8 cellular contexts compared by ENCODE assay signal in genomic region chr5:88660326-88660946, GRCh38.
DNase-seq lines count a peak whose midpoint lies in the region; ATAC-seq and TF ChIP-seq lines count a peak whose summit lies in the region.

No MANE protein-coding gene starts in this region.

- DNase-seq in DMS53 treated with DMSO at 0.1 percent for 48 hours (lab: John Stamatoyannopoulos, UW; ENCODE audit: unreplicated experiment) = peak; percentile 63
- peak; percentile 86 for DNase-seq in SW480 (ENCODE audit: low spot score)
- DNase-seq in glomerular visceral epithelial cell (ENCODE audit: extremely low spot score) = peak; percentile 49
- no peak for DNase-seq in spleen
- no peak for DNase-seq in GOT3 (lab: John Stamatoyannopoulos, UW)
- DNase-seq in stimulated activated CD4-positive, alpha-beta T cell treated with anti-CD3 and anti-CD28 coated beads, Interleukin-2, amount 100 ng/mL, for 24 hours = no peak

- WGBS in spleen, 5 donors = 3 to 7% (median 4%) methylated on average over 40 to 41 of the region's 41 CpGs

- H3K4me3 ChIP-seq in spleen = peak overlapping the region in 7 of 8 donors; percentile 25 to 68 (median 29)

- peaks cover 11 to 100% (median 79%) of the 10 kb centered on the region in 7 donors for H3K27me3 ChIP-seq in spleen (replicated peaks in 1 of 7)

- peaks cover 0 to 27% (median 0%) of the 10 kb centered on the region in 8 donors for H3K9me3 ChIP-seq in spleen

- intact Hi-C loops in spleen (cut with DNase I; ENCODE audit: low total_unique reads) = no loop called here

- peaks cover 0 to 24% (median 19%) of the 10 kb centered on the region in 6 donors for H3K4me1 ChIP-seq in spleen

- no peak for TF ChIP-seq POLR2A in spleen (IDR thresholded peaks at IDR 0.05)

- no peaks in the 10 kb centered on the region for H3K36me3 ChIP-seq in spleen

- peak; percentile 20 for ATAC-seq in GM19397 (IDR thresholded peaks at IDR 0.05; ENCODE audit: unreplicated experiment)
- peak; percentile 49 for ATAC-seq in HG03432 (IDR thresholded peaks at IDR 0.05; ENCODE audit: unreplicated experiment)

- no peak for TF ChIP-seq CTCF in spleen (IDR thresholded peaks at IDR 0.05 in 8 of 11, conservative IDR thresholded peaks at IDR 0.05 in 3 of 11)

- H3K27ac ChIP-seq in spleen = no peak overlapping the region

Comparison
In these comparisons a context has a peak if more than half of its experiments do, and no peak if none do; other contexts are left out.
1. DNase-seq: peak in DMS53 treated with DMSO at 0.1 percent for 48 hours (single experiment), SW480 (single experiment) and glomerular visceral epithelial cell (single experiment); none in spleen (single experiment), GOT3 (single experiment) and stimulated activated CD4-positive, alpha-beta T cell treated with anti-CD3 and anti-CD28 coated beads, Interleukin-2, amount 100 ng/mL, for 24 hours (0 of 2).